8 cellular contexts compared by ENCODE assay signal in genomic region chr21:34614443-34614692, GRCh38. TPM values are rescaled to one million over a fixed set of nuclear protein-coding genes. Genes with fewer than 3 reads are reported as not detected.
DNase-seq lines count a peak whose midpoint lies in the region; ATAC-seq, FAIRE-seq and TF ChIP-seq lines count a peak whose summit lies in the region.

No MANE protein-coding gene starts in this region.

- H3K4me3 Mint-ChIP-seq in mesothelial cell of epicardium: peak overlapping the region; percentile 73

- H3K4me1 ChIP-seq in K562 (replicated peaks in 1 of 2; ENCODE audit: control insufficient read depth in 2 of 2, insufficient read depth in 2 of 2, low read length in 2 of 2): peaks cover 13 to 23% of the 10 kb centered on the region in 2 experiments

- H2AFZ ChIP-seq in K562 (ENCODE audit: low read depth, low read length): peak overlapping the region; percentile 93

- peaks cover 5% of the 10 kb centered on the region for H3K4me1 Mint-ChIP-seq in mesothelial cell of epicardium

- H3K36me3 Mint-ChIP-seq in mesothelial cell of epicardium: no peaks in the 10 kb centered on the region

- TF ChIP-seq CTCF in AG04449 (IDR thresholded peaks at IDR 0.05; ENCODE audit: insufficient read depth, low read length, missing control alignments) (no peak), K562 (IDR thresholded peaks at IDR 0.05 in 2 of 3, conservative IDR thresholded peaks at IDR 0.05 in 1 of 3; ENCODE audit: insufficient read depth in 2 of 3, low read depth in 1 of 3, low read length in 3 of 3) (no peak), mesothelial cell of epicardium (IDR thresholded peaks at IDR 0.05; ENCODE audit: unreplicated experiment) (no peak)

- H3K9me3 ChIP-seq in K562 (replicated peaks; ENCODE audit: control insufficient read depth, insufficient read depth, low read depth, low read length): no peaks in the 10 kb centered on the region

- peak overlapping the region; percentile 71 for H3K4me3 ChIP-seq in AG04449 (ENCODE audit: low read depth, low read length)
- peak overlapping the region; percentile 59 for H3K4me3 ChIP-seq in K562

- no peak for TF ChIP-seq POLR2A in K562 (conservative IDR thresholded peaks at IDR 0.05)

- H3K27ac ChIP-seq in K562 (ENCODE audit: extremely low read depth, low read depth, low read length): no peak overlapping the region

- CTCF ChIA-PET in AG04449 (lab: Yijun Ruan, JAX) (interaction anchor here (1.1 to 9.5 kb wide), 4 partner anchors 11 to 247 kb away, joined by 3 to 125 read pairs (median 16); no protein-coding TSS in a partner anchor), K562 (lab: Yijun Ruan, JAX; ENCODE audit: low intra/inter-chr PET ratio) (no interaction called here)

- no peaks in the 10 kb centered on the region for H3K36me3 ChIP-seq in K562 (ENCODE audit: control insufficient read depth, insufficient read depth, low read length)

- no peak for FAIRE-seq in K562 (lab: Jason Lieb, UNC)

- H3K27me3 ChIP-seq in K562 (ENCODE audit: control insufficient read depth in 2 of 2, insufficient read depth in 2 of 2, low read length in 2 of 2): peaks cover 0 to 10% of the 10 kb centered on the region in 2 experiments; a peak in 4 of 5 replicates

- H3K27me3 Mint-ChIP-seq in mesothelial cell of epicardium (ENCODE audit: low read depth): peaks cover 65% of the 10 kb centered on the region

- WGBS in K562 (ENCODE audit: insufficient coverage, low coverage, missing lambda C conversion rate): 2% methylated on average over 18 of the region's 33 CpGs

- no peak for TF ChIP-seq EP300 in K562 (IDR thresholded peaks at IDR 0.05; ENCODE audit: low read length)

- DNase-seq in AG04449 (ENCODE audit: low read depth, low spot score): no peak
- peak in 1 of 4 experiments; percentile 72 for DNase-seq in K562 (ENCODE audit: extremely low read depth in 1 of 4, low spot score in 3 of 4)
- DNase-seq in mesothelial cell of epicardium (ENCODE audit: low spot score in 2 of 2, unreplicated experiment in 2 of 2): no peak
- DNase-seq in NCI-H2081 treated with DMSO at 0.1 percent for 48 hours (lab: John Stamatoyannopoulos, UW): no peak
- DNase-seq in COLO668 (lab: John Stamatoyannopoulos, UW; ENCODE audit: unreplicated experiment): no peak
- DNase-seq in glomerular visceral epithelial cell (ENCODE audit: extremely low spot score): no peak

- intact Hi-C loops in K562 (cut with micrococcal nuclease): no loop called here

- BruUV-seq in K562 (replicated peaks; lab: Mats Ljungman, UMichigan): no TSS peak

- H3K9ac ChIP-seq in K562 (ENCODE audit: insufficient read depth in 1 of 2, low read depth in 2 of 2, low read length in 2 of 2): peak overlapping the region; percentile 53 to 92; a peak in 3 of 4 replicates

- no peaks in the 10 kb centered on the region; the same call in 1 of the 2 replicates for H4K20me1 ChIP-seq in K562 (replicated peaks; ENCODE audit: control insufficient read depth, insufficient read depth, low read length)

- no peaks in the 10 kb centered on the region for H3K9me3 Mint-ChIP-seq in mesothelial cell of epicardium

- no peaks in the 10 kb centered on the region; the same call in 2 of the 3 replicates for H3K79me2 ChIP-seq in K562 (ENCODE audit: control insufficient read depth, insufficient read depth, low read length)

- no peaks in the 10 kb centered on the region for H3K9me1 ChIP-seq in K562 (ENCODE audit: control insufficient read depth, insufficient read depth, low read length)

- no peak overlapping the region for H3K27ac Mint-ChIP-seq in mesothelial cell of epicardium

- peak overlapping the region; percentile 81 for H3K4me2 ChIP-seq in K562 (ENCODE audit: insufficient read depth, low read length)

- no peak for TF ChIP-seq RAD21 in K562 (CRISPR knock-in tag; conservative IDR thresholded peaks at IDR 0.05 in 1 of 2, IDR thresholded peaks at IDR 0.05 in 1 of 2)

- ATAC-seq in HG02852 (IDR thresholded peaks at IDR 0.05; ENCODE audit: unreplicated experiment): peak; percentile 14
- peak; percentile 10 for ATAC-seq in K562
- no peak for ATAC-seq in HG03039 (IDR thresholded peaks at IDR 0.05; ENCODE audit: unreplicated experiment)

- in situ Hi-C loops in K562 (cut with MboI): no loop called here

- POLR2A ChIA-PET in AG04449 (lab: Yijun Ruan, JAX) (no interaction called here), K562 (lab: Yijun Ruan, JAX) (interaction anchor here (0.5 to 1.0 kb wide), 2 partner anchors 21 to 54 kb away, joined by 3 to 4 read pairs; partner anchors contain the start of gene CLIC6)

TF ChIP-seq in K562, 482 proteins besides CTCF, POLR2A, EP300 and RAD21:
- TF ChIP-seq ZBTB7A (IDR thresholded peaks at IDR 0.05; ENCODE audit: borderline replicate concordance, control insufficient read depth, low read depth, low read length) (peak; percentile 66; the same call in 1 of the 2 replicates), ZZZ3 (IDR thresholded peaks at IDR 0.05) (no peak), THAP7 (CRISPR knock-in tag; IDR thresholded peaks at IDR 0.05) (0 out of 2 replicates have a peak, but pooled peaks have one; percentile 11), TRIM28 (IDR thresholded peaks at IDR 0.05) (no peak)

RNA-seq across cellular contexts. Expression of gene RCAN1, which starts 0.5 kb away (rescaled TPM):
- total RNA-seq in K562 (2011; cell fraction: chromatin; rRNA removed; ENCODE audit: low replicate concordance): 6.1 and 7.8 TPM in 2 replicates
- total RNA-seq in K562 (2011; cell fraction: nucleolus; rRNA removed): 3.8 and 4.2 TPM in 2 replicates
- total RNA-seq in K562 (2011; cell fraction: nucleoplasm; rRNA removed): 6.6 and 7.6 TPM in 2 replicates
- total RNA-seq in K562 (2014; rRNA removed): 11.9 TPM in 2 replicates
- 16.5 and 16.9 TPM in 2 replicates for total RNA-seq in K562 (2014; rRNA removed; fragmentation: Illumina TruSeq; extraction: Trizol)
- 12.3 and 14.7 TPM in 2 replicates for total RNA-seq in K562 (2015; rRNA removed; fragmentation: Illumina TruSeq; extraction: Trizol)
- 14.0 and 15.5 TPM in 2 replicates for total RNA-seq in K562 (2021)
- 5.3 and 9.9 TPM in 2 replicates for polyA plus RNA-seq in K562 (2011; rRNA removed)
- 2.7 and 3.8 TPM in 2 replicates for polyA plus RNA-seq in K562 (2011; cell fraction: cytosol; rRNA removed)
- polyA plus RNA-seq in K562 (2011; cell fraction: nucleus; rRNA removed): 2.2 and 2.9 TPM in 2 replicates
- polyA plus RNA-seq in K562 (2012): 14.3 and 25.6 TPM in 2 replicates
- polyA plus RNA-seq in K562 (2014; fragmentation: Illumina TruSeq; extraction: Trizol): 13.4 and 14.9 TPM in 2 replicates
- 1 to 10 TPM; 4.4 to 6.1 TPM for polyA plus RNA-seq in K562 (2014; fragmentation: Nextera tagmentation; extraction: Ambion mirVana)
- polyA plus RNA-seq in K562 (2014; rRNA removed): 12.3 and 15.0 TPM in 2 replicates
- 8.1 and 11.2 TPM in 2 replicates for polyA minus RNA-seq in K562 (2011; rRNA and poly(A)+ RNA removed)
- 3.4 and 5.2 TPM in 2 replicates for polyA minus RNA-seq in K562 (2011; cell fraction: cytosol; rRNA and poly(A)+ RNA removed)
- polyA minus RNA-seq in K562 (2011; cell fraction: nucleus; rRNA and poly(A)+ RNA removed): 2.7 and 3.3 TPM in 2 replicates
- 13.9 to 15.7 TPM (median 14.8 TPM) in 3 replicates for total RNA-seq in mesothelial cell of epicardium

RNA-seq across cellular contexts. Expression of gene CLIC6, which starts 54.4 kb away (rescaled TPM):
- not detected in 2 replicates for total RNA-seq in K562 (2011; cell fraction: chromatin; rRNA removed; ENCODE audit: low replicate concordance)
- not detected in 2 replicates for total RNA-seq in K562 (2011; cell fraction: nucleolus; rRNA removed)
- not detected in 2 replicates for total RNA-seq in K562 (2011; cell fraction: nucleoplasm; rRNA removed)
- total RNA-seq in K562 (2014; rRNA removed) (not detected in 2 replicates), K562 (2014; rRNA removed; fragmentation: Illumina TruSeq; extraction: Trizol) (not detected in 2 replicates), K562 (2015; rRNA removed; fragmentation: Illumina TruSeq; extraction: Trizol) (not detected in 2 replicates), K562 (2021) (not detected in 2 replicates), mesothelial cell of epicardium (1.4 to 1.7 TPM (median 1.5 TPM) in 3 replicates)
- polyA plus RNA-seq in K562 (2011; rRNA removed) (not detected in 2 replicates), K562 (2014; fragmentation: Illumina TruSeq; extraction: Trizol) (not detected in 2 replicates), K562 (2014; fragmentation: Nextera tagmentation; extraction: Ambion mirVana) (not detected), K562 (2014; rRNA removed) (not detected in 2 replicates)
- polyA plus RNA-seq in K562 (2011; cell fraction: cytosol; rRNA removed): not detected in 2 replicates
- not detected in 2 replicates for polyA plus RNA-seq in K562 (2011; cell fraction: nucleus; rRNA removed)
- 0.01 TPM in 1 of 2 replicates, not detected in the other for polyA plus RNA-seq in K562 (2012)
- polyA minus RNA-seq in K562 (2011; rRNA and poly(A)+ RNA removed): not detected in 2 replicates
- polyA minus RNA-seq in K562 (2011; cell fraction: cytosol; rRNA and poly(A)+ RNA removed): not detected in 2 replicates
- not detected in 2 replicates for polyA minus RNA-seq in K562 (2011; cell fraction: nucleus; rRNA and poly(A)+ RNA removed)
